19 cellular contexts compared by ENCODE assay signal in the genomic region with DNA sequence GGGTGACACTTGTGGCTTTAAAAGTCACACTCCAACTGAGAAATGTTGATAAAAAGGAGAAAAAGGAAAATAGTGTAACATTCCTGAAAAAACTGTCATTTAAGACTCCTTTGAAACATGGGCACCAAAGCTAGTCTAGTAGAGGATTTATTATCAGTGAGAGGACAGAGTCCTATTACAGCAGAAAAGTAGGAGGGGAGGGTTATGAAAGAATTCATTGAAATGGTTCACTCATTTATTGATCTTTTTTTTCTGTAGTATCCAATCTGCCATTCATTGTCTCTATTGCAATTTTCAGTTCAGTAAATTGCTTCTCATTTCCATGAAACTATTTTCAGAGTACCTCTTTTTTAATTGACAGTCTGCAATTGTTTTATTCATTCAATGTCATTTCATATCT. TPM values are rescaled to one million over a fixed set of nuclear protein-coding genes. Genes with fewer than 3 reads are reported as not detected.
A peak's percentile ranks its signal among the peaks of the same experiment; 100 is the strongest.
DNase-seq lines count a peak whose midpoint lies in the region; ATAC-seq, FAIRE-seq and TF ChIP-seq lines count a peak whose summit lies in the region.
"Had no signal": no experiment of that assay in that cellular context is flagged by ENCODE, and none has a peak within 500 bp of the region (broad histone marks: within the 10 kb centered on the region; RNA-seq: fewer than 3 reads in every experiment).

No MANE protein-coding gene starts in this region.

- no peaks in the 10 kb centered on the region for H4K20me1 ChIP-seq in GM12878 (ENCODE audit: control insufficient read depth, insufficient read depth)

- FAIRE-seq in GM12878 (lab: Jason Lieb, UNC) (no peak), D721Med (lab: Jason Lieb, UNC) (no peak)
- FAIRE-seq: A549 had no signal

- POLR2A ChIA-PET in GM12878 (lab: Charles Lee) = no interaction called here

- no peak overlapping the region for H2BK120ac ChIP-seq in mesendoderm (ENCODE audit: low read depth, low read length)

- H2AK5ac ChIP-seq in mesendoderm (ENCODE audit: low read length) = no peak overlapping the region

- H3K79me1 ChIP-seq in mesendoderm (ENCODE audit: low read length) = peaks cover 8% of the 10 kb centered on the region

- H3K9ac ChIP-seq in HUES6 (ENCODE audit: low read length) = no peak overlapping the region
- no peak overlapping the region for H3K9ac ChIP-seq in GM12878 (ENCODE audit: control insufficient read depth, insufficient read depth, low read length)
- no peak overlapping the region for H3K9ac ChIP-seq in mesendoderm (ENCODE audit: low read length)

- H3K56ac ChIP-seq in mesendoderm (ENCODE audit: low read length) = no peak overlapping the region

- H3K36me3 ChIP-seq in HUES6 (ENCODE audit: control insufficient read depth, insufficient read depth, low read length) (no peaks in the 10 kb centered on the region), GM12878 (ENCODE audit: control insufficient read depth in 2 of 2, insufficient read depth in 2 of 2, low read length in 1 of 2) (peaks cover 0 to 7% of the 10 kb centered on the region in 2 experiments; a peak in 2 of 4 replicates), mesendoderm (ENCODE audit: control insufficient read depth, insufficient read depth, low read length) (no peaks in the 10 kb centered on the region)

- no peaks in the 10 kb centered on the region for H3K27me3 ChIP-seq in HUES6 (ENCODE audit: control insufficient read depth, insufficient read depth, low read length)
- H3K27me3 ChIP-seq in GM12878 (replicated peaks in 1 of 2; ENCODE audit: control insufficient read depth in 2 of 2, insufficient read depth in 2 of 2, low read length in 1 of 2) = no peaks in the 10 kb centered on the region
- no peaks in the 10 kb centered on the region for H3K27me3 ChIP-seq in mesendoderm (ENCODE audit: insufficient read depth, low read length, poor library complexity)

- CTCF ChIA-PET in GM12878 (lab: Yijun Ruan, JAX) = interaction anchor here (0.9 to 3.4 kb wide), 6 partner anchors 9 to 91 kb away, joined by 3 to 12 read pairs (median 4); no protein-coding TSS in a partner anchor

- no peak overlapping the region for H3K4me3 ChIP-seq in HUES6 (ENCODE audit: low read depth, low read length)
- H3K4me3 ChIP-seq in GM12878 = no peak overlapping the region
- H3K4me3 ChIP-seq in mesendoderm (ENCODE audit: low read length) = no peak overlapping the region
- H3K4me3 ChIP-seq: A549 had no signal

- no peak for TF ChIP-seq POLR2A in GM12878 (IDR thresholded peaks at IDR 0.05; ENCODE audit: low read depth, low read length)

- SMC1A ChIA-PET in GM12878 (lab: Charles Lee; ENCODE audit: uncharacterized antibody, unreplicated experiment) = interaction anchor here (0.5 to 4.8 kb wide), 10 partner anchors 10 to 85 kb away, joined by 3 to 27 read pairs (median 5); no protein-coding TSS in a partner anchor

- H3K4me2 ChIP-seq in GM12878 (ENCODE audit: control insufficient read depth, insufficient read depth) (no peak overlapping the region), mesendoderm (ENCODE audit: low read length) (no peak overlapping the region)
- H3K4me2 ChIP-seq: A549 had no signal

- no peak overlapping the region for H4K5ac ChIP-seq in mesendoderm (ENCODE audit: low read length)

- no peak overlapping the region for H2BK15ac ChIP-seq in mesendoderm (replicated peaks; ENCODE audit: low read depth)

- no peak overlapping the region for H4K8ac ChIP-seq in mesendoderm (ENCODE audit: low read depth, low read length)

- no peak for TF ChIP-seq CTCF in GM12878 (IDR thresholded peaks at IDR 0.05 in 2 of 3, conservative IDR thresholded peaks at IDR 0.05 in 1 of 3; ENCODE audit: control insufficient read depth in 2 of 3, extremely low read depth in 1 of 3, insufficient read depth in 1 of 3, low read depth in 3 of 3, low read length in 3 of 3)
- no peak for TF ChIP-seq CTCF in D721Med (IDR thresholded peaks at IDR 0.05; ENCODE audit: insufficient read depth, missing control alignments)
- no peak for TF ChIP-seq CTCF in GM13977 (IDR thresholded peaks at IDR 0.05; ENCODE audit: extremely low read depth, insufficient read depth, missing control alignments)

- no peak overlapping the region for H3K23ac ChIP-seq in mesendoderm (ENCODE audit: low read length)

- H3K79me2 ChIP-seq in GM12878 (ENCODE audit: control insufficient read depth, insufficient read depth, low read length) (peaks cover 70% of the 10 kb centered on the region), mesendoderm (ENCODE audit: control insufficient read depth, insufficient read depth, low read length) (peaks cover 17% of the 10 kb centered on the region)

- intact Hi-C loops in GM12878 (cut with micrococcal nuclease; ENCODE audit: unreplicated experiment) = no loop called here

- H3K4ac ChIP-seq in mesendoderm (ENCODE audit: low read depth, low read length) = no peak overlapping the region

- peak; percentile 2 for DNase-seq in COLO829 (ENCODE audit: low spot score)
- no peak for DNase-seq in GM12878 (ENCODE audit: low read depth, low spot score)
- DNase-seq in mesendoderm = peak; percentile 65
- no peak for DNase-seq in D721Med (ENCODE audit: insufficient read length, low spot score)
- DNase-seq in germinal center (ENCODE audit: low spot score) = no peak
- no peak for DNase-seq in GM13977 (ENCODE audit: low spot score)
- DNase-seq: C1 segment of cervical spinal cord, GDM1, HFFc6, MM.1S, NCI-H1092 treated with DMSO at 0.1 percent for 48 hours, NCI-H146, NCI-H2029 treated with DMSO at 0.1 percent for 48 hours, NCI-H446 treated with DMSO at 0.1 percent for 48 hours, Right ventricle myocardium superior, T-cell had no signal

- peaks cover 50% of the 10 kb centered on the region for H3K4me1 ChIP-seq in HUES6 (ENCODE audit: control insufficient read depth, insufficient read depth, low read length)
- peaks cover 8% of the 10 kb centered on the region for H3K4me1 ChIP-seq in GM12878 (ENCODE audit: control insufficient read depth, insufficient read depth, low read length)
- H3K4me1 ChIP-seq in mesendoderm (ENCODE audit: control insufficient read depth, low read depth, low read length) = peaks cover 11% of the 10 kb centered on the region

- no peak overlapping the region for H2BK5ac ChIP-seq in mesendoderm (ENCODE audit: low read length)

- no peak for TF ChIP-seq EP300 in GM12878 (IDR thresholded peaks at IDR 0.05; ENCODE audit: borderline replicate concordance in 1 of 2, control insufficient read depth in 1 of 2, low read depth in 2 of 2, low read length in 2 of 2)

- H3K9me3 ChIP-seq in HUES6 (ENCODE audit: control insufficient read depth, insufficient read depth, low read depth, low read length) = no peaks in the 10 kb centered on the region
- H3K9me3 ChIP-seq in GM12878 (replicated peaks; ENCODE audit: control insufficient read depth, insufficient read depth, low read length) = no peaks in the 10 kb centered on the region; the same call in 2 of the 3 replicates
- H3K9me3 ChIP-seq: A549 had no signal

- 0 out of 3 replicates have a peak, but pooled peaks have one; percentile 8 for ATAC-seq in GM12878
- ATAC-seq: A549, SK-N-SH treated with all-trans-retinoic acid at 6 μM for 48 hours, T-cell had no signal

- no peak overlapping the region for H2AFZ ChIP-seq in GM12878 (ENCODE audit: control insufficient read depth, low read depth, low read length)

- no peak overlapping the region for H3K18ac ChIP-seq in mesendoderm (ENCODE audit: low read length)

- H3K27ac ChIP-seq in HUES6 (ENCODE audit: low read depth, low read length) (0 out of 2 replicates have a peak overlapping the region, but pooled peaks have one; percentile 7), GM12878 (ENCODE audit: control insufficient read depth, insufficient read depth) (no peak overlapping the region), mesendoderm (ENCODE audit: low read depth, low read length) (no peak overlapping the region)
- H3K27ac ChIP-seq: A549 had no signal

- TSS peak; percentile 9 for BruUV-seq in GM12878 (replicated peaks; lab: Mats Ljungman, UMichigan)

- TF ChIP-seq RAD21 in GM12878 (IDR thresholded peaks at IDR 0.05; ENCODE audit: insufficient read depth, low read depth, low read length) = no peak

- RAD21 ChIA-PET in GM12878 (lab: Charles Lee; ENCODE audit: unreplicated experiment) = interaction anchor here (1.1 to 3.0 kb wide), 4 partner anchors 14 to 53 kb away, joined by 3 to 13 read pairs (median 6); a partner anchor contains a TSS

- in situ Hi-C loops in GM12878 (cut with MboI) = no loop called here
- in situ Hi-C loops in GM13977 (cut with MboI; ENCODE audit: low pct_unique_long_range_greater_than_20kb, low sequenced_read_pairs, unreplicated experiment) = no loop called here

TF ChIP-seq in GM12878, 131 proteins besides CTCF, POLR2A, EP300 and RAD21:
- TF ChIP-seq HDAC2 (IDR thresholded peaks at IDR 0.05) (no peak), BHLHE40 (IDR thresholded peaks at IDR 0.05; ENCODE audit: borderline replicate concordance in 1 of 2, low read depth in 2 of 2, low read length in 1 of 2) (no peak)

RNA-seq across cellular contexts. Expression of a gene that starts 25.4 kb away (rescaled TPM):
- total RNA-seq in GM12878 (2013; cell fraction: nucleolus; rRNA removed) = 212 and 214 TPM in 2 replicates
- 16.8 and 25.3 TPM in 2 replicates for total RNA-seq in GM12878 (2014; rRNA removed)
- 35.1 and 35.3 TPM in 2 replicates for total RNA-seq in GM12878 (2014; rRNA removed; fragmentation: Illumina TruSeq; extraction: Trizol)
- total RNA-seq in GM12878 (2021) = 66.2 and 73.1 TPM in 2 replicates
- polyA plus RNA-seq in GM12878 (2011; ENCODE audit: low read depth) = 48.8 TPM
- polyA plus RNA-seq in GM12878 (2011; rRNA removed) = 124 and 181 TPM in 2 replicates
- polyA plus RNA-seq in GM12878 (2011; cell fraction: cytosol; rRNA removed) = 29.7 and 36.5 TPM in 2 replicates
- polyA plus RNA-seq in GM12878 (2011; cell fraction: nucleus; rRNA removed) = 131 and 153 TPM in 2 replicates
- polyA plus RNA-seq in GM12878 (2012) = 60.8 and 61.6 TPM in 2 replicates
- 55.7 and 77.5 TPM in 2 replicates for polyA plus RNA-seq in GM12878 (2014; fragmentation: Illumina TruSeq; extraction: Trizol)
- 10 to 100 TPM; 49.0 to 58.6 TPM for polyA plus RNA-seq in GM12878 (2014; fragmentation: Nextera tagmentation; extraction: Ambion mirVana)
- polyA plus RNA-seq in GM12878 (2014; rRNA removed) = 40.3 and 45.0 TPM in 2 replicates
- polyA plus RNA-seq in GM12878 (2016; fragmentation: Nextera tagmentation; extraction: Ambion mirVana) = 10 to 100 TPM; 29.0 to 29.8 TPM
- 140 and 261 TPM in 2 replicates for polyA minus RNA-seq in GM12878 (2011; rRNA and poly(A)+ RNA removed)
- 37.6 and 52.6 TPM in 2 replicates for polyA minus RNA-seq in GM12878 (2011; cell fraction: cytosol; rRNA and poly(A)+ RNA removed)
- 44.7 and 63.4 TPM in 2 replicates for polyA minus RNA-seq in GM12878 (2011; cell fraction: nucleus; rRNA and poly(A)+ RNA removed)
- 34.3 TPM for polyA plus RNA-seq in mesendoderm (2013, experiment 1 of 2)
- 35.4 TPM for polyA plus RNA-seq in mesendoderm (2013, experiment 2 of 2)

Comparison
In these comparisons a context has a peak if more than half of its experiments do, and no peak if none do; other contexts are left out.
1. DNase-seq: peak in COLO829 (single experiment) and mesendoderm (single experiment); none in GM12878 (single experiment), D721Med (single experiment), germinal center (single experiment) and GM13977 (single experiment).